Comparison of ENCODE assay signal across 9 cellular contexts in the genomic region with DNA sequence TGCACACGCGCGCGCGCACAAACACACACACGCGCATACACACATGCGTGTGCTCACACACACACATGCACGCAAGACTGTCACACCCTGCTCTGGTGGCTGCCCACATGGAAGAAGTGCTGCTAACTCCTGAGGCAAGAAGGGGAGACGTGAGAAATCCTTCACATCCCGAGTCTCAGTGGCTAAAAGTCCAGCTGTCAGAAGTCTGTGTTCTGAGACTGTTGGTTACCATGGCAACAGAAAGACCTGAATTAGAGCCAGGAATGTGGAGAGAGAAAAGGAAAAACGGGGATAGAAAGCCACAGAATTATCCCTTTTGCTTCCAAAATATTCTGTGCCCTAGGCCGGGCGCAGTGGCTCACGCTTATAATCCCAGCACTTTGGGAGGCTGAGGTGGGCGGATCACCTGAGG.
DNase-seq lines count a peak whose midpoint lies in the region; ATAC-seq, FAIRE-seq and TF ChIP-seq lines count a peak whose summit lies in the region.
"Had no signal": no experiment of that assay in that cellular context is flagged by ENCODE, and none has a peak within 500 bp of the region (broad histone marks: within the 10 kb centered on the region; RNA-seq: fewer than 3 reads in every experiment).

No MANE protein-coding gene starts in this region.

- no peaks in the 10 kb centered on the region for H3K27me3 ChIP-seq in lower lobe of right lung (ENCODE audit: low read depth)
- no peaks in the 10 kb centered on the region for H3K27me3 ChIP-seq in vagina

- DNase-seq in NCI-H446 treated with DMSO at 0.1 percent for 48 hours (lab: John Stamatoyannopoulos, UW) (peak; percentile 32), dedifferentiated amniotic fluid mesenchymal stem cell (ENCODE audit: extremely low spot score) (peak; percentile 91), lower lobe of right lung (no peak), superior temporal gyrus (ENCODE audit: extremely low spot score) (peak; percentile 89), GM19239 (ENCODE audit: insufficient read length, low spot score) (no peak), mesenteric fat pad (ENCODE audit: low spot score) (no peak), vagina (ENCODE audit: extremely low spot score in 2 of 2) (no peak)
- DNase-seq: T-helper 2 cell had no signal

- intact Hi-C loops in lower lobe of right lung (cut with DNase I) (no loop called here), vagina (cut with DNase I) (no loop called here)

- H3K4me1 ChIP-seq in lower lobe of right lung = peaks cover 14% of the 10 kb centered on the region
- peaks cover 34% of the 10 kb centered on the region for H3K4me1 ChIP-seq in vagina

- TF ChIP-seq CTCF in lower lobe of right lung (IDR thresholded peaks at IDR 0.05) = no peak
- no peak for TF ChIP-seq CTCF in vagina (IDR thresholded peaks at IDR 0.05)

- peak; percentile 12 to 54 for ATAC-seq in lower lobe of right lung
- no peak for ATAC-seq in HG03432 (IDR thresholded peaks at IDR 0.05; ENCODE audit: unreplicated experiment)

- FAIRE-seq in GM19239 (lab: Jason Lieb, UNC) = no peak

- H3K36me3 ChIP-seq in lower lobe of right lung (no peaks in the 10 kb centered on the region), vagina (no peaks in the 10 kb centered on the region)

- TF ChIP-seq POLR2A in vagina (IDR thresholded peaks at IDR 0.05) = no peak

- H3K9me3 ChIP-seq in lower lobe of right lung = no peaks in the 10 kb centered on the region
- H3K9me3 ChIP-seq in vagina = no peaks in the 10 kb centered on the region

- H3K27ac ChIP-seq in lower lobe of right lung (peak overlapping the region; percentile 36), vagina (no peak overlapping the region)

- H3K4me3 ChIP-seq in lower lobe of right lung (no peak overlapping the region), vagina (no peak overlapping the region)

Comparison
In these comparisons a context has a peak if more than half of its experiments do, and no peak if none do; other contexts are left out.
1. DNase-seq: peak in NCI-H446 treated with DMSO at 0.1 percent for 48 hours (single experiment), dedifferentiated amniotic fluid mesenchymal stem cell (single experiment) and superior temporal gyrus (single experiment); none in lower lobe of right lung (single experiment), GM19239 (single experiment), mesenteric fat pad (single experiment) and vagina (0 of 2).